8 cellular contexts compared by ENCODE assay signal in genomic region chr19:39397360-39398296, GRCh38. TPM values are rescaled to one million over a fixed set of nuclear protein-coding genes. Genes with fewer than 3 reads are reported as not detected.
A peak's percentile ranks its signal among the peaks of the same experiment; 100 is the strongest.
DNase-seq lines count a peak whose midpoint lies in the region; ATAC-seq and TF ChIP-seq lines count a peak whose summit lies in the region.

No MANE protein-coding gene starts in this region.

- peaks cover 0 to 29% of the 10 kb centered on the region in 2 donors for H3K4me1 ChIP-seq in lung (ENCODE audit: control insufficient read depth in 2 of 2, insufficient read depth in 2 of 2, low read length in 2 of 2)

- peaks cover 0 to 12% of the 10 kb centered on the region in 2 donors for H3K36me3 ChIP-seq in lung (ENCODE audit: control insufficient read depth in 2 of 2, insufficient read depth in 2 of 2, low read length in 2 of 2)

- no peaks in the 10 kb centered on the region for H3K27me3 ChIP-seq in lung (ENCODE audit: control insufficient read depth, insufficient read depth)

- 30 to 41% methylated on average over 15 to 17 of the region's 17 CpGs for WGBS in lung, 2 donors

- no peaks in the 10 kb centered on the region for H3K9me3 ChIP-seq in lung (ENCODE audit: control insufficient read depth in 2 of 2, insufficient read depth in 1 of 2, low read length in 1 of 2)

- H3K27ac ChIP-seq in lung (ENCODE audit: low read depth in 1 of 2, low read length in 1 of 2), result peak overlapping the region; percentile 29 to 97

- DNase-seq in NCI-H82 (lab: John Stamatoyannopoulos, UW) (peak; percentile 89), dermis blood vessel endothelial cell (peak; percentile 91), lung (ENCODE audit: low spot score) (peak; percentile 90)
- DNase-seq in activated CD4-positive, alpha-beta T cell treated with anti-CD3 and anti-CD28 coated beads, Interleukin-2, amount 50 U/mL, for 48 hours, result peak; percentile 96
- peak; percentile 88 to 96 (median 91) for DNase-seq in stimulated activated CD4-positive, alpha-beta T cell treated with anti-CD3 and anti-CD28 coated beads, TNF-alpha, amount 100 ng/mL, for 48 hours (ENCODE audit: low read depth in 3 of 3)

- TF ChIP-seq CTCF in GM12873 (IDR thresholded peaks at IDR 0.05; ENCODE audit: insufficient read depth, low read depth, low read length, missing control alignments) (peak; percentile 99), lung (IDR thresholded peaks at IDR 0.05; ENCODE audit: control extremely low read depth, extremely low read depth) (peak; percentile 96)

- ATAC-seq in HG03354 (IDR thresholded peaks at IDR 0.05; ENCODE audit: poor library complexity, severe bottlenecking, unreplicated experiment) (peak; percentile 50), lung (ENCODE audit: insufficient read depth, low FRiP score) (peak; percentile 75), HG03469 (IDR thresholded peaks at IDR 0.05; ENCODE audit: unreplicated experiment) (no peak)

- H3K4me3 ChIP-seq in lung, result peak overlapping the region; percentile 10

RNA-seq across cellular contexts. Expression of gene MED29, which starts 6.5 kb away (rescaled TPM):
- 10.7 and 22.5 TPM in 2 replicates for total RNA-seq in dermis blood vessel endothelial cell
- total RNA-seq in lung, result 10 to 100 TPM; 16.5 to 36.3 TPM
- 10 to 100 TPM; 29.4 to 36.8 TPM for polyA plus RNA-seq in lung

RNA-seq across cellular contexts. Expression of gene PAF1, which starts 6.7 kb away (rescaled TPM):
- total RNA-seq in dermis blood vessel endothelial cell (29.5 and 34.2 TPM in 2 replicates), lung (10 to 100 TPM; 24.8 to 32.9 TPM)
- polyA plus RNA-seq in lung, result 10 to 100 TPM; 35.1 to 41.8 TPM

RNA-seq across cellular contexts. Expression of gene ZFP36, which starts 9.0 kb away (rescaled TPM):
- total RNA-seq in dermis blood vessel endothelial cell, result 1.0 and 2.4 TPM in 2 replicates
- total RNA-seq in lung, result 100 to 1,000 TPM in 1 of 2 donors, 10 to 100 TPM in 1; 41.2 to 170 TPM
- polyA plus RNA-seq in lung, result 100 to 1,000 TPM; 174 to 655 TPM

RNA-seq across cellular contexts. Expression of gene PLEKHG2, which starts 14.8 kb away (rescaled TPM):
- total RNA-seq in dermis blood vessel endothelial cell (13.6 and 22.1 TPM in 2 replicates), lung (10 to 100 TPM; 33.4 to 52.7 TPM)
- 10 to 100 TPM; 15.5 to 20.9 TPM for polyA plus RNA-seq in lung

RNA-seq across cellular contexts. Expression of gene RPS16, which starts 38.1 kb away (rescaled TPM):
- total RNA-seq in dermis blood vessel endothelial cell (49.0 and 115 TPM in 2 replicates), lung (1,000 to 10,000 TPM in 1 of 2 donors, 100 to 1,000 TPM in 1; 108 to 1,772 TPM)
- polyA plus RNA-seq in lung, result 1,000 to 10,000 TPM; 2,468 to 3,242 TPM

Comparison
In these comparisons a context has a peak if more than half of its experiments do, and no peak if none do; other contexts are left out.
1. RNA of gene ZFP36, which starts 9.0 kb away (total RNA-seq): 41.2 to 170 TPM in lung; 1.0 to 2.4 TPM in dermis blood vessel endothelial cell; every median in the first group is over 10 times any median in the second.
2. Peak in every context shown above with its lines, with median percentiles within 50 percentile points of each other: DNase-seq.